In the genomic region with DNA sequence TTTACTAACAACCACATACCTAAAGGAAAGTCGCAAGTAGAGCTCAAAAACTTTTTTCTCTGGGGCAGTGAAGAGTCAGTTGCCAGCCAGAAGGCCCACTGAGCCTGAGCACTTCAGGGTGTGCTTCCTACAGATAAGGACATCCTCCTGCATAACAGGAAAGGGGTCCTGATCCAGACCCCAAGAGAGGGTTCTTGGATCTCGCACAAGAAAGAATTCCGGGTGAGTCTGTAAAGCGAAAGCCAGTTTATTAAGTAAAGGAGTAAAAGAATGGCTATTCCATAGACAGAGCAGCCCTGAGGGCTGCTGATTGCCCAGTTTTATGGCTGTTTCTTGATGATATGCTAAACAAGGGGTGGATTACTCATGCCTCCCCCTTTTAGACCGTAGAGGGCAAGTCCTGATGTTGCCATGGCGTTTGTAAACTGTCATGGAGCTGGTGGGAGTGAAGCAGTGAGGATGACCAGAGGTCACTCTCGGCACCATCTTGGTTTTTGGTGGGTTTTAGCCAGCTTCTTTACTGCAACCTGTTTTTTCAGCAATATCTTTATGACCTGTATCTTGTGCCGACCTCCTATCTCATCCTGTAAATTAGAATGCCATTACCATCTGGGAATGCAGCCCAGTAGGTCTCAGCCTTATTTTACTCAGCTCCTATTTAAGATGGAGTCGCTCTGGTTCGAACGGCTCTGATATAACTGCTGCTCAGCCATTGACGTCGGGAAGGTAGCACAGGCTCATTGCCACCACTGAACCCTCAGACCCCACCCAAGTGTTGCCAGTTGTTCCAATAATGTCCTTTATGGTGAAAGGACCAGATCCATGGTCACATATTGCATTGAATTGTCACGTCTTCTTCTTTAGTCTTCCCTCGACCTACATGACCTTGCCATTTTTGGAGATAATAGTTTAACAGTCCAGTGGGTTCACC, we compare ENCODE assay signal across 11 cellular contexts.
A peak's percentile ranks its signal among the peaks of the same experiment; 100 is the strongest.
DNase-seq lines count a peak whose midpoint lies in the region; ATAC-seq and TF ChIP-seq lines count a peak whose summit lies in the region.
"Had no signal": no experiment of that assay in that cellular context is flagged by ENCODE, and none has a peak within 500 bp of the region (broad histone marks: within the 10 kb centered on the region; RNA-seq: fewer than 3 reads in every experiment).

No MANE protein-coding gene starts in this region.

- H3K4me3 ChIP-seq in HCT116 (replicated peaks in 1 of 2; ENCODE audit: low read depth in 1 of 2, low read length in 2 of 2) = no peak overlapping the region
- H3K4me3 ChIP-seq in right lobe of liver = no peak overlapping the region
- no peak overlapping the region for H3K4me3 ChIP-seq in spleen
- H3K4me3 ChIP-seq in SK-N-SH (ENCODE audit: low read depth in 2 of 2, low read length in 1 of 2) = no peak overlapping the region

- no peaks in the 10 kb centered on the region for H3F3A ChIP-seq in SK-N-SH (replicated peaks; ENCODE audit: insufficient read depth)

- TF ChIP-seq EP300 in SK-N-SH (IDR thresholded peaks at IDR 0.05; ENCODE audit: borderline replicate concordance in 1 of 2, low read depth in 1 of 2, low read length in 1 of 2) = no peak

- H3K9me2 ChIP-seq in HCT116 (ENCODE audit: insufficient read depth) = no peaks in the 10 kb centered on the region
- no peaks in the 10 kb centered on the region for H3K9me2 ChIP-seq in SK-N-SH

- H3K4me1 ChIP-seq in HCT116 (ENCODE audit: control insufficient read depth in 1 of 2, insufficient read depth in 2 of 2, low read length in 2 of 2) (peaks cover 69 to 79% of the 10 kb centered on the region in 2 experiments), right lobe of liver (peaks cover 0 to 17% (median 7%) of the 10 kb centered on the region in 4 donors), spleen (peaks cover 8 to 41% (median 21%) of the 10 kb centered on the region in 6 donors), SK-N-SH (ENCODE audit: control insufficient read depth in 1 of 2, insufficient read depth in 2 of 2, low read depth in 1 of 2, low read length in 1 of 2) (no peaks in the 10 kb centered on the region)

- H2AFZ ChIP-seq in HCT116 (ENCODE audit: low read depth, low read length, poor library complexity, severe bottlenecking) (no peak overlapping the region), SK-N-SH (ENCODE audit: low read depth) (no peak overlapping the region)

- no TSS peak for BruUV-seq in HCT116 (replicated peaks; lab: Mats Ljungman, UMichigan)

- intact Hi-C loops in HCT116 (cut with micrococcal nuclease) (no loop called here), right lobe of liver (cut with DNase I) (no loop called here), spleen (cut with DNase I; ENCODE audit: low total_unique reads) (no loop called here)

- peak overlapping the region; percentile 63 for H3K4me2 ChIP-seq in HCT116 (ENCODE audit: low read length)
- H3K4me2 ChIP-seq in SK-N-SH = no peak overlapping the region

- no peaks in the 10 kb centered on the region for H3K27me3 ChIP-seq in HCT116 (ENCODE audit: insufficient read depth, low read length)
- no peaks in the 10 kb centered on the region for H3K27me3 ChIP-seq in right lobe of liver
- peaks cover 0 to 7% (median 0%) of the 10 kb centered on the region in 7 donors for H3K27me3 ChIP-seq in spleen (replicated peaks in 1 of 7)
- no peaks in the 10 kb centered on the region for H3K27me3 ChIP-seq in SK-N-SH (ENCODE audit: insufficient read depth)

- RAD21 ChIA-PET in HCT116 (lab: Charles Lee; ENCODE audit: low non-redundant PET in 1 of 2, low total read pairs in 2 of 2, uncharacterized antibody in 2 of 2, unreplicated experiment in 2 of 2) = no interaction called here

- no peaks in the 10 kb centered on the region for H4K20me1 ChIP-seq in HCT116 (ENCODE audit: insufficient read depth)
- no peaks in the 10 kb centered on the region for H4K20me1 ChIP-seq in SK-N-SH (ENCODE audit: insufficient read depth)

- DNase-seq in HCT116 (ENCODE audit: low read depth, low spot score) (no peak), astrocyte of the hippocampus (ENCODE audit: low read depth, low spot score) (peak; percentile 70), right lobe of liver (no peak), spleen (no peak), SK-N-SH (no peak), NCI-H2081 (lab: John Stamatoyannopoulos, UW) (no peak)
- DNase-seq in stimulated activated CD4-positive, alpha-beta T cell treated with anti-CD3 and anti-CD28 coated beads, Interleukin-4, amount 100 ng/mL, for 1 hour = no peak
- DNase-seq: CD8-positive, alpha-beta memory T cell; hypothalamus had no signal

- H3K79me2 ChIP-seq in HCT116 (ENCODE audit: insufficient read depth, low read length) = no peaks in the 10 kb centered on the region
- no peaks in the 10 kb centered on the region for H3K79me2 ChIP-seq in SK-N-SH (ENCODE audit: insufficient read depth)

- ATAC-seq in HCT116 (no peak), right lobe of liver (no peak), HG03565 (IDR thresholded peaks at IDR 0.05; ENCODE audit: unreplicated experiment) (no peak)

- POLR2A ChIA-PET in HCT116 (lab: Charles Lee) (interaction anchor here (0.8 to 5.3 kb wide), 12 partner anchors 10 to 95 kb away, joined by 3 to 61 read pairs (median 8); no protein-coding TSS in a partner anchor), SK-N-SH (lab: Yijun Ruan, JAX) (interaction anchor here (0.5 kb wide), 1 partner anchor 18 kb away, joined by 3 read pairs; no protein-coding TSS in a partner anchor)

- H3K9me3 ChIP-seq in HCT116 (ENCODE audit: control insufficient read depth in 1 of 2, insufficient read depth in 1 of 2, low read depth in 1 of 2, low read length in 2 of 2) = no peaks in the 10 kb centered on the region
- H3K9me3 ChIP-seq in right lobe of liver = no peaks in the 10 kb centered on the region
- H3K9me3 ChIP-seq in spleen = peaks cover 0 to 9% (median 0%) of the 10 kb centered on the region in 8 donors
- no peaks in the 10 kb centered on the region for H3K9me3 ChIP-seq in SK-N-SH
- H3K9me3 ChIP-seq: neutrophil had no signal

- TF ChIP-seq POLR2A in HCT116 (IDR thresholded peaks at IDR 0.05; ENCODE audit: borderline replicate concordance, extremely low read depth, insufficient read depth, insufficient read length) = no peak
- no peak for TF ChIP-seq POLR2A in right lobe of liver (IDR thresholded peaks at IDR 0.05)
- no peak for TF ChIP-seq POLR2A in spleen (IDR thresholded peaks at IDR 0.05)

- TF ChIP-seq CTCF in HCT116 (IDR thresholded peaks at IDR 0.05 in 2 of 3, conservative IDR thresholded peaks at IDR 0.05 in 1 of 3; ENCODE audit: borderline replicate concordance in 1 of 3, insufficient read depth in 1 of 3, low read depth in 2 of 3, low read length in 2 of 3) = no peak
- TF ChIP-seq CTCF in right lobe of liver (IDR thresholded peaks at IDR 0.05) = no peak
- no peak for TF ChIP-seq CTCF in spleen (IDR thresholded peaks at IDR 0.05 in 8 of 11, conservative IDR thresholded peaks at IDR 0.05 in 3 of 11)
- no peak for TF ChIP-seq CTCF in SK-N-SH (IDR thresholded peaks at IDR 0.05)

- 91% methylated on average over 12 of the region's 15 CpGs for WGBS in right lobe of liver (ENCODE audit: insufficient coverage, low coverage, low lambda C conversion rate, missing lambda C conversion rate)
- WGBS in spleen, 5 donors = 76 to 87% (median 87%) methylated on average over 15 of the region's 15 CpGs
- WGBS in SK-N-SH (ENCODE audit: low lambda C conversion rate) = 94% methylated on average over 10 of the region's 15 CpGs

- H3K9ac ChIP-seq in HCT116 (ENCODE audit: low read length) (peak overlapping the region; percentile 61), SK-N-SH (no peak overlapping the region)

- peak overlapping the region; percentile 99 for H3K27ac ChIP-seq in HCT116 (ENCODE audit: low read depth, low read length)
- peak overlapping the region in 2 of 3 donors; percentile 70 to 77 for H3K27ac ChIP-seq in right lobe of liver
- H3K27ac ChIP-seq in spleen = peak overlapping the region in 7 of 8 donors; percentile 42 to 85 (median 74)
- H3K27ac ChIP-seq in SK-N-SH (ENCODE audit: low read depth in 2 of 2, low read length in 1 of 2) = no peak overlapping the region
- H3K27ac ChIP-seq: neutrophil had no signal

- TF ChIP-seq RAD21 in HCT116 (IDR thresholded peaks at IDR 0.05; ENCODE audit: low read depth) = no peak
- TF ChIP-seq RAD21 in SK-N-SH (IDR thresholded peaks at IDR 0.05; ENCODE audit: low read length) = no peak

- CTCF ChIA-PET in HCT116 (lab: Charles Lee) = interaction anchor here (1.2 to 1.8 kb wide), 2 partner anchors 43 to 191 kb away, joined by 4 read pairs; no protein-coding TSS in a partner anchor
- CTCF ChIA-PET in SK-N-SH (lab: Yijun Ruan, JAX) = interaction anchor here (0.6 kb wide), 2 partner anchors 49 to 226 kb away, joined by 3 to 4 read pairs; no protein-coding TSS in a partner anchor

- H3K36me3 ChIP-seq in HCT116 (ENCODE audit: control insufficient read depth in 1 of 2, insufficient read depth in 2 of 2, low read length in 2 of 2) = no peaks in the 10 kb centered on the region
- H3K36me3 ChIP-seq in right lobe of liver = no peaks in the 10 kb centered on the region
- H3K36me3 ChIP-seq in spleen = no peaks in the 10 kb centered on the region
- H3K36me3 ChIP-seq in SK-N-SH (replicated peaks in 1 of 2; ENCODE audit: control insufficient read depth in 1 of 2, insufficient read depth in 2 of 2, low read length in 1 of 2) = no peaks in the 10 kb centered on the region
- H3K36me3 ChIP-seq: neutrophil had no signal

TF ChIP-seq in HCT116, 20 proteins besides CTCF, POLR2A, EP300 and RAD21:
- TF ChIP-seq, protein P1, sequence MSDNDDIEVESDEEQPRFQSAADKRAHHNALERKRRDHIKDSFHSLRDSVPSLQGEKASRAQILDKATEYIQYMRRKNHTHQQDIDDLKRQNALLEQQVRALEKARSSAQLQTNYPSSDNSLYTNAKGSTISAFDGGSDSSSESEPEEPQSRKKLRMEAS (IDR thresholded peaks at IDR 0.05) = no peak
- TF ChIP-seq YY1 (IDR thresholded peaks at IDR 0.05; ENCODE audit: extremely low read depth, insufficient replicate concordance, low read depth, low read length) = peak; percentile 45

TF ChIP-seq in SK-N-SH, 30 proteins besides CTCF, POLR2A, EP300 and RAD21 (continues in another document):
- TF ChIP-seq FOXM1 (IDR thresholded peaks at IDR 0.05; ENCODE audit: low read depth) = no peak
- TF ChIP-seq, protein P2, sequence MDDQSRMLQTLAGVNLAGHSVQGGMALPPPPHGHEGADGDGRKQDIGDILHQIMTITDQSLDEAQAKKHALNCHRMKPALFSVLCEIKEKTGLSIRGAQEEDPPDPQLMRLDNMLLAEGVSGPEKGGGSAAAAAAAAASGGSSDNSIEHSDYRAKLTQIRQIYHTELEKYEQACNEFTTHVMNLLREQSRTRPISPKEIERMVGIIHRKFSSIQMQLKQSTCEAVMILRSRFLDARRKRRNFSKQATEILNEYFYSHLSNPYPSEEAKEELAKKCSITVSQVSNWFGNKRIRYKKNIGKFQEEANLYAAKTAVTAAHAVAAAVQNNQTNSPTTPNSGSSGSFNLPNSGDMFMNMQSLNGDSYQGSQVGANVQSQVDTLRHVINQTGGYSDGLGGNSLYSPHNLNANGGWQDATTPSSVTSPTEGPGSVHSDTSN (IDR thresholded peaks at IDR 0.05) = no peak
- TF ChIP-seq YY1 (IDR thresholded peaks at IDR 0.05; ENCODE audit: low read depth) = no peak
- TF ChIP-seq RFX5 (IDR thresholded peaks at IDR 0.05; ENCODE audit: low read length) = no peak
- no peak for TF ChIP-seq TCF12 (IDR thresholded peaks at IDR 0.05)

Comparison
In these comparisons a context has a peak if more than half of its experiments do, and no peak if none do; other contexts are left out.
1. H3K27ac ChIP-seq: peak in HCT116 (single experiment), right lobe of liver (2 of 3) and spleen (7 of 8); none in SK-N-SH (0 of 2).